ENCODE assay signal across 2 cellular contexts in the genomic region with DNA sequence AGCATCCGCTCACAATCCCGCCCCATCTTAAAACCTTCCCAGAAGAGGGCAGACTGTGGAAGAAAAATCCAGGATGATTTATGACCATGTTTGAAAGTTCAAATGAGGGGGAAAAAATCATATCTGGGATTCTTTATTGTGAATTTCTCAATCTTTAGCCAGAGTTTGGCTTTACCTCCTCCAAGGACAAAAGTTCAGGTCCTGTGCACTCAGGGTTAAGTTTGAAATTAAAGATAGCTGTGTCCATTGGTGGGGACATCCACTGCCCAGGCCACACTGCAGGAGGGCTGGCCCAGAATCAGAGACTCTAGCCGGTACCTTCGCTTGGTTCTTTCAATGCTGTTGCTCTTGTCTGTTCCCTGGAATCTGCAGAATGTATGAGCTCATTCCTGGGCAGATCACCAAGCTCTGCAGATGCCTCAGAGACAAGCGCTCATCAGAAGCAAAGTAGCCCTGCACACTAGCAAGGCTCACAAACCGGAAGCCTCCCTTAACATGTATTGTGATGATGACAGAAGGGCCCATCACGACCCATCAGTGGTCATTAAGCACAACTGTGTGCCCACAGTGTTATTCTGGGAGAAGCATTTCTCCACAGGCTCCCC.
TF ChIP-seq lines count a peak whose summit lies in the region.

No MANE protein-coding gene starts in this region.

TF ChIP-seq in liver, 16 proteins besides CTCF, POLR2A, EP300 and RAD21:
- TF ChIP-seq NR2F2 (IDR thresholded peaks at IDR 0.05) (peak; percentile 90), HNF4G (IDR thresholded peaks at IDR 0.05) (no peak), HNF4A (conservative IDR thresholded peaks at IDR 0.05) (no peak)

TF ChIP-seq in HepG2, 621 proteins besides CTCF, POLR2A, EP300 and RAD21:
- no peak for TF ChIP-seq ISL2 (CRISPR knock-in tag; IDR thresholded peaks at IDR 0.05)
- TF ChIP-seq ZNF260 (CRISPR knock-in tag; IDR thresholded peaks at IDR 0.05; ENCODE audit: borderline replicate concordance, low read depth): no peak
- no peak for TF ChIP-seq AGO1 (IDR thresholded peaks at IDR 0.05; ENCODE audit: low read depth, low read length, poor library complexity, severe bottlenecking)
- no peak for TF ChIP-seq MTA1 (CRISPR knock-in tag; IDR thresholded peaks at IDR 0.05; ENCODE audit: borderline replicate concordance)
- no peak for TF ChIP-seq ZFAT (CRISPR knock-in tag; conservative IDR thresholded peaks at IDR 0.05)
- TF ChIP-seq REL (CRISPR knock-in tag; conservative IDR thresholded peaks at IDR 0.05): no peak
- TF ChIP-seq ONECUT2 (CRISPR knock-in tag; IDR thresholded peaks at IDR 0.05): no peak
- no peak for TF ChIP-seq PCBP2 (optimal IDR thresholded peaks at IDR 0.05; ENCODE audit: low read depth, low read length, poor library complexity, severe bottlenecking)
- TF ChIP-seq ZBTB49 (CRISPR knock-in tag; IDR thresholded peaks at IDR 0.05; ENCODE audit: borderline replicate concordance): no peak
- TF ChIP-seq ZNF607 (CRISPR knock-in tag; IDR thresholded peaks at IDR 0.05; ENCODE audit: borderline replicate concordance): no peak
- TF ChIP-seq KDM2A (CRISPR knock-in tag; IDR thresholded peaks at IDR 0.05; ENCODE audit: borderline replicate concordance, low read depth): no peak
- TF ChIP-seq SNRNP70 (IDR thresholded peaks at IDR 0.05; ENCODE audit: low read depth, low read length): no peak
- TF ChIP-seq ZFYVE20 (CRISPR knock-in tag; IDR thresholded peaks at IDR 0.05; ENCODE audit: borderline replicate concordance, low read depth): no peak
- TF ChIP-seq, protein P1, sequence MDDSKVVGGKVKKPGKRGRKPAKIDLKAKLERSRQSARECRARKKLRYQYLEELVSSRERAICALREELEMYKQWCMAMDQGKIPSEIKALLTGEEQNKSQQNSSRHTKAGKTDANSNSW (CRISPR knock-in tag; IDR thresholded peaks at IDR 0.05; ENCODE audit: borderline replicate concordance): no peak
- no peak for TF ChIP-seq MED1 (CRISPR knock-in tag; IDR thresholded peaks at IDR 0.05)
- TF ChIP-seq GATAD1 (CRISPR knock-in tag; IDR thresholded peaks at IDR 0.05): no peak
- TF ChIP-seq ZNF7 (CRISPR knock-in tag; IDR thresholded peaks at IDR 0.05): no peak
- TF ChIP-seq, protein P2, sequence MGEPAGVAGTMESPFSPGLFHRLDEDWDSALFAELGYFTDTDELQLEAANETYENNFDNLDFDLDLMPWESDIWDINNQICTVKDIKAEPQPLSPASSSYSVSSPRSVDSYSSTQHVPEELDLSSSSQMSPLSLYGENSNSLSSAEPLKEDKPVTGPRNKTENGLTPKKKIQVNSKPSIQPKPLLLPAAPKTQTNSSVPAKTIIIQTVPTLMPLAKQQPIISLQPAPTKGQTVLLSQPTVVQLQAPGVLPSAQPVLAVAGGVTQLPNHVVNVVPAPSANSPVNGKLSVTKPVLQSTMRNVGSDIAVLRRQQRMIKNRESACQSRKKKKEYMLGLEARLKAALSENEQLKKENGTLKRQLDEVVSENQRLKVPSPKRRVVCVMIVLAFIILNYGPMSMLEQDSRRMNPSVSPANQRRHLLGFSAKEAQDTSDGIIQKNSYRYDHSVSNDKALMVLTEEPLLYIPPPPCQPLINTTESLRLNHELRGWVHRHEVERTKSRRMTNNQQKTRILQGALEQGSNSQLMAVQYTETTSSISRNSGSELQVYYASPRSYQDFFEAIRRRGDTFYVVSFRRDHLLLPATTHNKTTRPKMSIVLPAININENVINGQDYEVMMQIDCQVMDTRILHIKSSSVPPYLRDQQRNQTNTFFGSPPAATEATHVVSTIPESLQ (CRISPR knock-in tag; conservative IDR thresholded peaks at IDR 0.05): no peak
TF ChIP-seq in HepG2: peak in this region for 0.
